ENCODE assay signal across 1 cellular context in the genomic region with DNA sequence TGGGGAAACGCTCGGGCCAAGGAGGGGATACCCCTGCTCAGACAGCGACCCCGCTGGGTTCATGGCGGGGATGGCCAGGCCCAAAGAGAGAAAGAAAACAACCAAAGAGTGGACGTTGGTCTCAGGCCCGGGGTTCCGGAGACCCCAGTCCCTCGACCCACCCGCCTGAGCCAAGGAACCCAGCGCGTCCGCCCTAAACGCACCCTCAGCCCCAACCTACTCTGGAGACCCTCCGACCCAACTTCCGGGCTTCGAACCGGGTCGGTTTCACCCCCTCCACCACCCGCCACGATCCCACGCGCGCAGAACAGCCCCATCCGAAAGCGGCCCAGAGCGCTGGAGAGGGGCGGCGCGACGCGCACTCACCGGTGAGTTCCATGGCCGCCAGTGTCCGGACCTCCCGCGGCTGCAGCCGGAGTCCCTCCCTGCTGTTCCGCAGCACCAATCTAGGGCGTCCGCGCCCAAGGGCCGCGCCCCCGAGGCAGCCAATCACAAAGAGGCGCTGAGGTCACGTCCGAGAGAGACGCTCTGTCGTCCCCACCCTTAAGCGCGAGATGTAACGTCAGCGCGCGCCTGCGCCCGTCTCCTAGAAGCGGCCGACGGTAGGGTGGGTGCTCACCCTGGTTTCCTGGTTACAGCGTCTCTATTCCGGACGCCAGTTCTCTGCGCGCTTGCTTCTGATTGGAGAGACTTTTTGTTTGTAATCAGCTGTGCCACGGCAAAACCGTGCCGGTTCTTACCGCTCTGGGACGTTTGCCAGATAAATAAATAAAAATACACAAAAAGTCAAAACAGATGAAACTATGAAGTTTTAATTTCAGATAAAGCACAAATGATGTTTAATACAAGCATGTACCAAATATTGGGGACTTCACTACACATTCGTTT.
TF ChIP-seq lines count a peak whose summit lies in the region.

A gene with protein sequence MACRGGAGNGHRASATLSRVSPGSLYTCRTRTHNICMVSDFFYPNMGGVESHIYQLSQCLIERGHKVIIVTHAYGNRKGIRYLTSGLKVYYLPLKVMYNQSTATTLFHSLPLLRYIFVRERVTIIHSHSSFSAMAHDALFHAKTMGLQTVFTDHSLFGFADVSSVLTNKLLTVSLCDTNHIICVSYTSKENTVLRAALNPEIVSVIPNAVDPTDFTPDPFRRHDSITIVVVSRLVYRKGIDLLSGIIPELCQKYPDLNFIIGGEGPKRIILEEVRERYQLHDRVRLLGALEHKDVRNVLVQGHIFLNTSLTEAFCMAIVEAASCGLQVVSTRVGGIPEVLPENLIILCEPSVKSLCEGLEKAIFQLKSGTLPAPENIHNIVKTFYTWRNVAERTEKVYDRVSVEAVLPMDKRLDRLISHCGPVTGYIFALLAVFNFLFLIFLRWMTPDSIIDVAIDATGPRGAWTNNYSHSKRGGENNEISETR (minus strand): TSS at position 389 of the 888 bp plus-strand sequence. CDS start 3,593 bp downstream, outside the sequence.

TF ChIP-seq in K562, 482 proteins besides CTCF, POLR2A, EP300 and RAD21 (continued from another document and continues in another):
- TF ChIP-seq ZNF561 (CRISPR knock-in tag; conservative IDR thresholded peaks at IDR 0.05) (no peak), PHTF2 (CRISPR knock-in tag; IDR thresholded peaks at IDR 0.05) (no peak), ZNF23 (CRISPR knock-in tag; IDR thresholded peaks at IDR 0.05) (no peak), CBX5 (IDR thresholded peaks at IDR 0.05; ENCODE audit: borderline replicate concordance, low read depth) (no peak), JUN (IDR thresholded peaks at IDR 0.05; ENCODE audit: borderline replicate concordance, low read depth, low read length) (peak; percentile 40; the same call in 1 of the 2 replicates), JUN (CRISPR knock-in tag; IDR thresholded peaks at IDR 0.05; ENCODE audit: borderline replicate concordance) (no peak), POLR2AphosphoS5 (IDR thresholded peaks at IDR 0.05; ENCODE audit: control insufficient read depth, insufficient read depth, low read depth, low read length) (peak; percentile 69), FOXP1 (CRISPR knock-in tag; IDR thresholded peaks at IDR 0.05) (0 out of 2 replicates have a peak, but pooled peaks have one; percentile 55), ZNF778 (CRISPR knock-in tag; IDR thresholded peaks at IDR 0.05) (no peak), ZNF165 (CRISPR knock-in tag; IDR thresholded peaks at IDR 0.05; ENCODE audit: borderline replicate concordance) (no peak), GABPB1 (CRISPR knock-in tag; IDR thresholded peaks at IDR 0.05) (peak; percentile 51; the same call in 1 of the 2 replicates), MED1 (CRISPR knock-in tag; IDR thresholded peaks at IDR 0.05; ENCODE audit: borderline replicate concordance) (no peak), HNRNPK (IDR thresholded peaks at IDR 0.05; ENCODE audit: low read depth, low read length, poor library complexity, severe bottlenecking) (no peak), ADNP (tag; IDR thresholded peaks at IDR 0.05) (no peak), MEIS2 (IDR thresholded peaks at IDR 0.05; ENCODE audit: partially characterized antibody) (peak; percentile 81), RB1 (IDR thresholded peaks at IDR 0.05; ENCODE audit: low read depth) (peak; percentile 68), ATF1 (CRISPR knock-in tag; IDR thresholded peaks at IDR 0.05) (peak; percentile 28; the same call in 1 of the 2 replicates), ATF1 (tag; IDR thresholded peaks at IDR 0.05) (peak; percentile 95), ELF1 (tag; IDR thresholded peaks at IDR 0.05) (peak; percentile 79), BRCA1 (IDR thresholded peaks at IDR 0.05) (no peak), BRCA1 (CRISPR knock-in tag; IDR thresholded peaks at IDR 0.05) (no peak)
- TF ChIP-seq, protein P1, sequence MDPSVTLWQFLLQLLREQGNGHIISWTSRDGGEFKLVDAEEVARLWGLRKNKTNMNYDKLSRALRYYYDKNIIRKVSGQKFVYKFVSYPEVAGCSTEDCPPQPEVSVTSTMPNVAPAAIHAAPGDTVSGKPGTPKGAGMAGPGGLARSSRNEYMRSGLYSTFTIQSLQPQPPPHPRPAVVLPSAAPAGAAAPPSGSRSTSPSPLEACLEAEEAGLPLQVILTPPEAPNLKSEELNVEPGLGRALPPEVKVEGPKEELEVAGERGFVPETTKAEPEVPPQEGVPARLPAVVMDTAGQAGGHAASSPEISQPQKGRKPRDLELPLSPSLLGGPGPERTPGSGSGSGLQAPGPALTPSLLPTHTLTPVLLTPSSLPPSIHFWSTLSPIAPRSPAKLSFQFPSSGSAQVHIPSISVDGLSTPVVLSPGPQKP (CRISPR knock-in tag; IDR thresholded peaks at IDR 0.05) = no peak
- TF ChIP-seq, protein P2, sequence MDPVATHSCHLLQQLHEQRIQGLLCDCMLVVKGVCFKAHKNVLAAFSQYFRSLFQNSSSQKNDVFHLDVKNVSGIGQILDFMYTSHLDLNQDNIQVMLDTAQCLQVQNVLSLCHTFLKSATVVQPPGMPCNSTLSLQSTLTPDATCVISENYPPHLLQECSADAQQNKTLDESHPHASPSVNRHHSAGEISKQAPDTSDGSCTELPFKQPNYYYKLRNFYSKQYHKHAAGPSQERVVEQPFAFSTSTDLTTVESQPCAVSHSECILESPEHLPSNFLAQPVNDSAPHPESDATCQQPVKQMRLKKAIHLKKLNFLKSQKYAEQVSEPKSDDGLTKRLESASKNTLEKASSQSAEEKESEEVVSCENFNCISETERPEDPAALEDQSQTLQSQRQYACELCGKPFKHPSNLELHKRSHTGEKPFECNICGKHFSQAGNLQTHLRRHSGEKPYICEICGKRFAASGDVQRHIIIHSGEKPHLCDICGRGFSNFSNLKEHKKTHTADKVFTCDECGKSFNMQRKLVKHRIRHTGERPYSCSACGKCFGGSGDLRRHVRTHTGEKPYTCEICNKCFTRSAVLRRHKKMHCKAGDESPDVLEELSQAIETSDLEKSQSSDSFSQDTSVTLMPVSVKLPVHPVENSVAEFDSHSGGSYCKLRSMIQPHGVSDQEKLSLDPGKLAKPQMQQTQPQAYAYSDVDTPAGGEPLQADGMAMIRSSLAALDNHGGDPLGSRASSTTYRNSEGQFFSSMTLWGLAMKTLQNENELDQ (CRISPR knock-in tag; IDR thresholded peaks at IDR 0.05; ENCODE audit: borderline replicate concordance) = no peak
- TF ChIP-seq, protein P3, sequence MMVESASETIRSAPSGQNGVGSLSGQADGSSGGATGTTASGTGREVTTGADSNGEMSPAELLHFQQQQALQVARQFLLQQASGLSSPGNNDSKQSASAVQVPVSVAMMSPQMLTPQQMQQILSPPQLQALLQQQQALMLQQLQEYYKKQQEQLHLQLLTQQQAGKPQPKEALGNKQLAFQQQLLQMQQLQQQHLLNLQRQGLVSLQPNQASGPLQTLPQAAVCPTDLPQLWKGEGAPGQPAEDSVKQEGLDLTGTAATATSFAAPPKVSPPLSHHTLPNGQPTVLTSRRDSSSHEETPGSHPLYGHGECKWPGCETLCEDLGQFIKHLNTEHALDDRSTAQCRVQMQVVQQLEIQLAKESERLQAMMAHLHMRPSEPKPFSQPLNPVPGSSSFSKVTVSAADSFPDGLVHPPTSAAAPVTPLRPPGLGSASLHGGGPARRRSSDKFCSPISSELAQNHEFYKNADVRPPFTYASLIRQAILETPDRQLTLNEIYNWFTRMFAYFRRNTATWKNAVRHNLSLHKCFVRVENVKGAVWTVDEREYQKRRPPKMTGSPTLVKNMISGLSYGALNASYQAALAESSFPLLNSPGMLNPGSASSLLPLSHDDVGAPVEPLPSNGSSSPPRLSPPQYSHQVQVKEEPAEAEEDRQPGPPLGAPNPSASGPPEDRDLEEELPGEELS (CRISPR knock-in tag; IDR thresholded peaks at IDR 0.05; ENCODE audit: borderline replicate concordance) = peak; percentile 31; the same call in 1 of the 2 replicates
- TF ChIP-seq, protein P4, sequence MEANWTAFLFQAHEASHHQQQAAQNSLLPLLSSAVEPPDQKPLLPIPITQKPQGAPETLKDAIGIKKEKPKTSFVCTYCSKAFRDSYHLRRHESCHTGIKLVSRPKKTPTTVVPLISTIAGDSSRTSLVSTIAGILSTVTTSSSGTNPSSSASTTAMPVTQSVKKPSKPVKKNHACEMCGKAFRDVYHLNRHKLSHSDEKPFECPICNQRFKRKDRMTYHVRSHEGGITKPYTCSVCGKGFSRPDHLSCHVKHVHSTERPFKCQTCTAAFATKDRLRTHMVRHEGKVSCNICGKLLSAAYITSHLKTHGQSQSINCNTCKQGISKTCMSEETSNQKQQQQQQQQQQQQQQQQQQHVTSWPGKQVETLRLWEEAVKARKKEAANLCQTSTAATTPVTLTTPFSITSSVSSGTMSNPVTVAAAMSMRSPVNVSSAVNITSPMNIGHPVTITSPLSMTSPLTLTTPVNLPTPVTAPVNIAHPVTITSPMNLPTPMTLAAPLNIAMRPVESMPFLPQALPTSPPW (CRISPR knock-in tag; IDR thresholded peaks at IDR 0.05) = peak; percentile 68
- TF ChIP-seq, protein P5, sequence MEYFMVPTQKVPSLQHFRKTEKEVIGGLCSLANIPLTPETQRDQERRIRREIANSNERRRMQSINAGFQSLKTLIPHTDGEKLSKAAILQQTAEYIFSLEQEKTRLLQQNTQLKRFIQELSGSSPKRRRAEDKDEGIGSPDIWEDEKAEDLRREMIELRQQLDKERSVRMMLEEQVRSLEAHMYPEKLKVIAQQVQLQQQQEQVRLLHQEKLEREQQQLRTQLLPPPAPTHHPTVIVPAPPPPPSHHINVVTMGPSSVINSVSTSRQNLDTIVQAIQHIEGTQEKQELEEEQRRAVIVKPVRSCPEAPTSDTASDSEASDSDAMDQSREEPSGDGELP (CRISPR knock-in tag; IDR thresholded peaks at IDR 0.05; ENCODE audit: borderline replicate concordance) = peak; percentile 97
- TF ChIP-seq, protein P6, sequence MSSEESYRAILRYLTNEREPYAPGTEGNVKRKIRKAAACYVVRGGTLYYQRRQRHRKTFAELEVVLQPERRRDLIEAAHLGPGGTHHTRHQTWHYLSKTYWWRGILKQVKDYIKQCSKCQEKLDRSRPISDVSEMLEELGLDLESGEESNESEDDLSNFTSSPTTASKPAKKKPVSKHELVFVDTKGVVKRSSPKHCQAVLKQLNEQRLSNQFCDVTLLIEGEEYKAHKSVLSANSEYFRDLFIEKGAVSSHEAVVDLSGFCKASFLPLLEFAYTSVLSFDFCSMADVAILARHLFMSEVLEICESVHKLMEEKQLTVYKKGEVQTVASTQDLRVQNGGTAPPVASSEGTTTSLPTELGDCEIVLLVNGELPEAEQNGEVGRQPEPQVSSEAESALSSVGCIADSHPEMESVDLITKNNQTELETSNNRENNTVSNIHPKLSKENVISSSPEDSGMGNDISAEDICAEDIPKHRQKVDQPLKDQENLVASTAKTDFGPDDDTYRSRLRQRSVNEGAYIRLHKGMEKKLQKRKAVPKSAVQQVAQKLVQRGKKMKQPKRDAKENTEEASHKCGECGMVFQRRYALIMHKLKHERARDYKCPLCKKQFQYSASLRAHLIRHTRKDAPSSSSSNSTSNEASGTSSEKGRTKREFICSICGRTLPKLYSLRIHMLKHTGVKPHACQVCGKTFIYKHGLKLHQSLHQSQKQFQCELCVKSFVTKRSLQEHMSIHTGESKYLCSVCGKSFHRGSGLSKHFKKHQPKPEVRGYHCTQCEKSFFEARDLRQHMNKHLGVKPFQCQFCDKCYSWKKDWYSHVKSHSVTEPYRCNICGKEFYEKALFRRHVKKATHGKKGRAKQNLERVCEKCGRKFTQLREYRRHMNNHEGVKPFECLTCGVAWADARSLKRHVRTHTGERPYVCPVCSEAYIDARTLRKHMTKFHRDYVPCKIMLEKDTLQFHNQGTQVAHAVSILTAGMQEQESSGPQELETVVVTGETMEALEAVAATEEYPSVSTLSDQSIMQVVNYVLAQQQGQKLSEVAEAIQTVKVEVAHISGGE (CRISPR knock-in tag; IDR thresholded peaks at IDR 0.05) = peak in 1 of 3 experiments; percentile 90; a peak in 2 of 6 replicates
- TF ChIP-seq, protein P7, sequence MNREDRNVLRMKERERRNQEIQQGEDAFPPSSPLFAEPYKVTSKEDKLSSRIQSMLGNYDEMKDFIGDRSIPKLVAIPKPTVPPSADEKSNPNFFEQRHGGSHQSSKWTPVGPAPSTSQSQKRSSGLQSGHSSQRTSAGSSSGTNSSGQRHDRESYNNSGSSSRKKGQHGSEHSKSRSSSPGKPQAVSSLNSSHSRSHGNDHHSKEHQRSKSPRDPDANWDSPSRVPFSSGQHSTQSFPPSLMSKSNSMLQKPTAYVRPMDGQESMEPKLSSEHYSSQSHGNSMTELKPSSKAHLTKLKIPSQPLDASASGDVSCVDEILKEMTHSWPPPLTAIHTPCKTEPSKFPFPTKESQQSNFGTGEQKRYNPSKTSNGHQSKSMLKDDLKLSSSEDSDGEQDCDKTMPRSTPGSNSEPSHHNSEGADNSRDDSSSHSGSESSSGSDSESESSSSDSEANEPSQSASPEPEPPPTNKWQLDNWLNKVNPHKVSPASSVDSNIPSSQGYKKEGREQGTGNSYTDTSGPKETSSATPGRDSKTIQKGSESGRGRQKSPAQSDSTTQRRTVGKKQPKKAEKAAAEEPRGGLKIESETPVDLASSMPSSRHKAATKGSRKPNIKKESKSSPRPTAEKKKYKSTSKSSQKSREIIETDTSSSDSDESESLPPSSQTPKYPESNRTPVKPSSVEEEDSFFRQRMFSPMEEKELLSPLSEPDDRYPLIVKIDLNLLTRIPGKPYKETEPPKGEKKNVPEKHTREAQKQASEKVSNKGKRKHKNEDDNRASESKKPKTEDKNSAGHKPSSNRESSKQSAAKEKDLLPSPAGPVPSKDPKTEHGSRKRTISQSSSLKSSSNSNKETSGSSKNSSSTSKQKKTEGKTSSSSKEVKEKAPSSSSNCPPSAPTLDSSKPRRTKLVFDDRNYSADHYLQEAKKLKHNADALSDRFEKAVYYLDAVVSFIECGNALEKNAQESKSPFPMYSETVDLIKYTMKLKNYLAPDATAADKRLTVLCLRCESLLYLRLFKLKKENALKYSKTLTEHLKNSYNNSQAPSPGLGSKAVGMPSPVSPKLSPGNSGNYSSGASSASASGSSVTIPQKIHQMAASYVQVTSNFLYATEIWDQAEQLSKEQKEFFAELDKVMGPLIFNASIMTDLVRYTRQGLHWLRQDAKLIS (CRISPR knock-in tag; IDR thresholded peaks at IDR 0.05) = peak; percentile 20; the same call in 1 of the 2 replicates
- TF ChIP-seq, protein P8, sequence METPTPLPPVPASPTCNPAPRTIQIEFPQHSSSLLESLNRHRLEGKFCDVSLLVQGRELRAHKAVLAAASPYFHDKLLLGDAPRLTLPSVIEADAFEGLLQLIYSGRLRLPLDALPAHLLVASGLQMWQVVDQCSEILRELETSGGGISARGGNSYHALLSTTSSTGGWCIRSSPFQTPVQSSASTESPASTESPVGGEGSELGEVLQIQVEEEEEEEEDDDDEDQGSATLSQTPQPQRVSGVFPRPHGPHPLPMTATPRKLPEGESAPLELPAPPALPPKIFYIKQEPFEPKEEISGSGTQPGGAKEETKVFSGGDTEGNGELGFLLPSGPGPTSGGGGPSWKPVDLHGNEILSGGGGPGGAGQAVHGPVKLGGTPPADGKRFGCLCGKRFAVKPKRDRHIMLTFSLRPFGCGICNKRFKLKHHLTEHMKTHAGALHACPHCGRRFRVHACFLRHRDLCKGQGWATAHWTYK (CRISPR knock-in tag; IDR thresholded peaks at IDR 0.05) = no peak
- TF ChIP-seq, protein P9, sequence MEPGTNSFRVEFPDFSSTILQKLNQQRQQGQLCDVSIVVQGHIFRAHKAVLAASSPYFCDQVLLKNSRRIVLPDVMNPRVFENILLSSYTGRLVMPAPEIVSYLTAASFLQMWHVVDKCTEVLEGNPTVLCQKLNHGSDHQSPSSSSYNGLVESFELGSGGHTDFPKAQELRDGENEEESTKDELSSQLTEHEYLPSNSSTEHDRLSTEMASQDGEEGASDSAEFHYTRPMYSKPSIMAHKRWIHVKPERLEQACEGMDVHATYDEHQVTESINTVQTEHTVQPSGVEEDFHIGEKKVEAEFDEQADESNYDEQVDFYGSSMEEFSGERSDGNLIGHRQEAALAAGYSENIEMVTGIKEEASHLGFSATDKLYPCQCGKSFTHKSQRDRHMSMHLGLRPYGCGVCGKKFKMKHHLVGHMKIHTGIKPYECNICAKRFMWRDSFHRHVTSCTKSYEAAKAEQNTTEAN (CRISPR knock-in tag; IDR thresholded peaks at IDR 0.05) = 0 out of 2 replicates have a peak, but pooled peaks have one; percentile 36
